In the genomic region with DNA sequence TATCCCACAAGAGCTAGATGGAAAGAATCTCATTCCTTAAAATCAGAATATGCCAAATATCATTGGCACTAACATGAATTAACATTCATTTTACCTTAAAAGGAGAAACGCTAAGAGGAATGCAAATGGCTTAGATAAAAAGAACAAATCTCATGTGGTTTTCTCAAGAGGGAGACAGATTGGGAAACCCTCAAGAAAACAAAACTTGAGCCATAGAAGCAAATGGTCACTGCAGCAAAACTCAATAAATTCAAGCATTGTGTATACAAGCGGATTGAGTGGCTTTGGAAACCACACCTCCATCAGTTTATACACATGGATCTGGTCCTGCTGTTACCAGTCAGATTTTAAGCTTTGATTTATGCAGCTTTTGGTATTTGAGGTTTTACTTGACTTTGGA, we compare ENCODE assay signal across 15 cellular contexts.
DNase-seq lines count a peak whose midpoint lies in the region; ATAC-seq and TF ChIP-seq lines count a peak whose summit lies in the region.
"Had no signal": no experiment of that assay in that cellular context is flagged by ENCODE, and none has a peak within 500 bp of the region (broad histone marks: within the 10 kb centered on the region; RNA-seq: fewer than 3 reads in every experiment).

No MANE protein-coding gene starts in this region.

- no peaks in the 10 kb centered on the region for H3K27me3 Mint-ChIP-seq in activated T-cell treated with anti-CD3 and anti-CD28 coated beads, Interleukin-2, amount 50 U/mL, for 4 hours (ENCODE audit: low read depth)

- H3K36me3 Mint-ChIP-seq in activated T-cell treated with anti-CD3 and anti-CD28 coated beads, Interleukin-2, amount 50 U/mL, for 4 hours (ENCODE audit: insufficient read depth), result no peaks in the 10 kb centered on the region
- H3K36me3 Mint-ChIP-seq: CD14-positive monocyte had no signal

- no peaks in the 10 kb centered on the region for H3K4me1 Mint-ChIP-seq in activated T-cell treated with anti-CD3 and anti-CD28 coated beads, Interleukin-2, amount 50 U/mL, for 4 hours (ENCODE audit: low read depth)
- H3K4me1 Mint-ChIP-seq: CD14-positive monocyte had no signal

- H3K9me3 Mint-ChIP-seq in activated T-cell treated with anti-CD3 and anti-CD28 coated beads, Interleukin-2, amount 50 U/mL, for 4 hours, result peaks cover 12% of the 10 kb centered on the region
- H3K9me3 Mint-ChIP-seq: HFFc6 had no signal

- peak; percentile 35 for DNase-seq in NCI-H146 treated with DMSO at 0.1 percent for 48 hours (lab: John Stamatoyannopoulos, UW; ENCODE audit: unreplicated experiment)
- DNase-seq in amniotic epithelial cell (ENCODE audit: low read depth), result peak; percentile 75
- peak; percentile 29 for DNase-seq in fibroblast of villous mesenchyme (ENCODE audit: low read depth)
- peak; percentile 18 for DNase-seq in stromal cell of bone marrow (ENCODE audit: low read depth)
- no peak for DNase-seq in activated T-cell treated with anti-CD3 and anti-CD28 coated beads, Interleukin-2, amount 50 U/mL, for 4 hours
- DNase-seq in activated naive CD4-positive, alpha-beta T cell treated with Interleukin-2 at 50 U/mL for 16 hours, result no peak
- DNase-seq: ACHN, AML-193, COR-L47, HFFc6, KG1, NCI-H1694 had no signal

- no peak for TF ChIP-seq CTCF in fibroblast of villous mesenchyme (IDR thresholded peaks at IDR 0.05; ENCODE audit: insufficient read depth, low read depth, low read length)

- H3K4me3 Mint-ChIP-seq in activated T-cell treated with anti-CD3 and anti-CD28 coated beads, Interleukin-2, amount 50 U/mL, for 4 hours, result no peak overlapping the region
- H3K4me3 Mint-ChIP-seq: CD14-positive monocyte, HFFc6 had no signal

- no peak overlapping the region for H3K4me3 ChIP-seq in fibroblast of villous mesenchyme (ENCODE audit: low read depth, low read length)

- ATAC-seq in activated T-cell treated with anti-CD3 and anti-CD28 coated beads, Interleukin-2, amount 50 U/mL, for 4 hours, result no peak
- ATAC-seq in HG03135 (IDR thresholded peaks at IDR 0.05; ENCODE audit: unreplicated experiment), result no peak
- ATAC-seq: HepG2 had no signal

Comparison
In these comparisons a context has a peak if more than half of its experiments do, and no peak if none do; other contexts are left out.
1. DNase-seq: peak in NCI-H146 treated with DMSO at 0.1 percent for 48 hours (single experiment), amniotic epithelial cell (single experiment), fibroblast of villous mesenchyme (single experiment) and stromal cell of bone marrow (single experiment); none in activated T-cell treated with anti-CD3 and anti-CD28 coated beads, Interleukin-2, amount 50 U/mL, for 4 hours (single experiment) and activated naive CD4-positive, alpha-beta T cell treated with Interleukin-2 at 50 U/mL for 16 hours (single experiment).